ENCODE assay signal across 8 cellular contexts in the genomic region with DNA sequence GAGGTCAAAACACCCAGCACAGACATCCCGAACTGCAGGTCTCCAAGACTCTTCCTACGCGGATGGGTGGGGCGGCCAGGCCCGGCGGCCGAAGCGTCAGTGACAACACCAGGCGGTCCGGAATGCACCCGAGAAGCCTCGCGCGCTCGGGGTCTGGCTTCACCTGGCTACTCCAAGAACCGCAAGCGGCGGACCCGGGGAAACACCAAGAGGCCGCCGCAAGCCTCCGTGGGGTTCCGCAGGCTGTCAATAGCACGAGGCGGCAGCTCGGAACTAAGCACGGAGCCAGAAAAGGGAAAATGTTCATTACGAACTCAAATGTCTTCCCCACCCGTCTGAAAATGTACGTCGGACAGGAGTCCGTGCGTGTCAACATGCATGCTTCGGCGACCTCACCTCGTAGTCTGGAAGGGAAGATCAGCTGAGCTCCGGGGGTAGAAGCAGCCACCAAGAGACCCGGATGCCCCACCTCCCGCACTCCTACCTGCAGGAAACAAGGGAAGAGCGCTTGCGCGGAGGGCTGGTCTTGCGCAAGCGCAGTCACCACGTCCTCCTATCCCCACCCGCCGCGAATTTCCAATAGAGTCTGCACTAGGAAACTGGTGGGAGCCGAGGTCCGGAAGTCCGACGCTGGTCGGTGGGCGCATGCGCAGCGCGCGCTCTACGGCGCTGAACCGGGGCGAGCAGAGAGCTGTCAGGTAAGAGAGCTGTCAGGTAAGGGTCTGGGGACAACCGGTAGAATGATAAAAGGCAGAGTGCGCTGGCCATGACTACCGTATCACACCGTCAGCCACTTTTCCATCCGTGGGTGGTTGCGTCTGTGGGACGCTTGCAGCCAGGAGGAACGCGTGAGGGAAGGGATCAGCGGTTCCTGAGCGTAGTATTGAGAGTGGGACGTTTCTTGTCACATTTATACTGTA. TPM values are rescaled to one million over a fixed set of nuclear protein-coding genes. Genes with fewer than 3 reads are reported as not detected.
DNase-seq lines count a peak whose midpoint lies in the region; ATAC-seq, FAIRE-seq and TF ChIP-seq lines count a peak whose summit lies in the region.

A gene (plus strand): TSS at position 646 of the 920 bp plus-strand sequence. CDS start 3,864 bp downstream, outside the sequence.
A gene (minus strand): TSS at position 500 of the 920 bp plus-strand sequence. CDS start 958 bp downstream, outside the sequence.

- H3K4me1 ChIP-seq in right atrium auricular region = peaks cover 0 to 24% of the 10 kb centered on the region in 2 donors
- peaks cover 17% of the 10 kb centered on the region for H3K4me1 ChIP-seq in psoas muscle

- peak; percentile 53 for FAIRE-seq in urothelium cell line (lab: Jason Lieb, UNC)

- in situ Hi-C loops in GM13976 (cut with MboI; ENCODE audit: low sequenced_read_pairs, unreplicated experiment) = no loop called here

- H3K4me3 ChIP-seq in right atrium auricular region (peak within 1 kb of the TSS; percentile 72 to 80), psoas muscle (peak within 1 kb of the TSS; percentile 90)

- H3K27me3 ChIP-seq in right atrium auricular region = no peaks in the 10 kb centered on the region
- H3K27me3 ChIP-seq in psoas muscle (ENCODE audit: insufficient read depth in 3 of 3, low read length in 2 of 3) = no peaks in the 10 kb centered on the region

- H3K36me3 ChIP-seq in right atrium auricular region (peaks cover 7% of the 10 kb centered on the region), psoas muscle (ENCODE audit: insufficient read depth in 1 of 2, low read depth in 1 of 2) (peaks cover 0 to 49% of the 10 kb centered on the region in 2 donors)

- ATAC-seq in HG02852 (IDR thresholded peaks at IDR 0.05; ENCODE audit: unreplicated experiment) = peak; percentile 82
- peak; percentile 98 to 100 (median 99) for ATAC-seq in psoas muscle

- peak; percentile 97 for DNase-seq in GM13976 (ENCODE audit: low spot score)
- DNase-seq in NCI-H1436 treated with DMSO at 0.1 percent for 48 hours (lab: John Stamatoyannopoulos, UW) = peak; percentile 93
- peak; percentile 87 for DNase-seq in T follicular helper cell (ENCODE audit: low read depth)
- DNase-seq in amniotic stem cell (lab: John Stamatoyannopoulos, UW) = peak; percentile 95
- peak; percentile 96 for DNase-seq in right atrium auricular region (ENCODE audit: low spot score)
- peak; percentile 91 to 95 for DNase-seq in psoas muscle
- DNase-seq in urothelium cell line (ENCODE audit: low spot score) = peak; percentile 100

- TF ChIP-seq CTCF in GM13976 (IDR thresholded peaks at IDR 0.05; ENCODE audit: borderline replicate concordance, control extremely low read depth, extremely low read depth, insufficient read depth, missing control alignments) = no peak
- TF ChIP-seq CTCF in right atrium auricular region (IDR thresholded peaks at IDR 0.05) = no peak
- TF ChIP-seq CTCF in psoas muscle (IDR thresholded peaks at IDR 0.05) = no peak

- H3K27ac ChIP-seq in right atrium auricular region = peak within 1 kb of the TSS; percentile 80 to 87
- peak within 1 kb of the TSS; percentile 87 for H3K27ac ChIP-seq in psoas muscle

- intact Hi-C loops in psoas muscle (cut with DNase I) = loop anchor here in 1 of 2 donors (5.0 kb wide), 1 partner anchor 148 kb away; a partner anchor contains a TSS

- WGBS in psoas muscle, 3 donors = 0% methylated on average over 73 to 74 of the region's 74 CpGs

- H3K9me3 ChIP-seq in right atrium auricular region (no peaks in the 10 kb centered on the region), psoas muscle (no peaks in the 10 kb centered on the region)

RNA-seq across cellular contexts. Expression of the first gene that starts in this region (rescaled TPM):
- total RNA-seq in right atrium auricular region (1 to 10 TPM; 3.8 to 6.0 TPM), psoas muscle (1 to 10 TPM; 2.0 to 4.7 (median 4.0) TPM)
- polyA plus RNA-seq in psoas muscle = 1 to 10 TPM; 2.9 to 9.1 (median 3.1) TPM

RNA-seq across cellular contexts. Expression of the second gene that starts in this region (rescaled TPM):
- total RNA-seq in right atrium auricular region = 10 to 100 TPM; 16.4 to 17.6 TPM
- total RNA-seq in psoas muscle = 1 to 10 TPM; 5.4 to 6.9 (median 6.1) TPM
- polyA plus RNA-seq in psoas muscle = 1 to 10 TPM; 3.0 to 4.1 (median 3.2) TPM

Comparison
In these comparisons a context has a peak if more than half of its experiments do, and no peak if none do; other contexts are left out.
1. Peak in every context shown above with its lines: DNase-seq, ATAC-seq, H3K4me3 ChIP-seq and H3K27ac ChIP-seq.